Comparison of ENCODE assay signal across 8 cellular contexts in genomic region chr9:126516936-126517750, GRCh38.
A peak's percentile ranks its signal among the peaks of the same experiment; 100 is the strongest.
DNase-seq lines count a peak whose midpoint lies in the region; ATAC-seq lines count a peak whose summit lies in the region.

No MANE protein-coding gene starts in this region.

- no peaks in the 10 kb centered on the region for H3K36me3 Mint-ChIP-seq in activated T-helper 17 cell treated with anti-CD3 and anti-CD28 coated beads, Interleukin-2, amount 50 U/mL, for 72 hours (ENCODE audit: low read depth)

- H3K27me3 Mint-ChIP-seq in activated T-helper 17 cell treated with anti-CD3 and anti-CD28 coated beads, Interleukin-2, amount 50 U/mL, for 72 hours = peaks cover 25% of the 10 kb centered on the region

- no peaks in the 10 kb centered on the region for H3K36me3 ChIP-seq in rectal smooth muscle tissue (ENCODE audit: control insufficient read depth, insufficient read depth, low read length)

- peak overlapping the region; percentile 69 for H3K4me3 Mint-ChIP-seq in activated T-helper 17 cell treated with anti-CD3 and anti-CD28 coated beads, Interleukin-2, amount 50 U/mL, for 72 hours

- DNase-seq in Right ventricle myocardium inferior (ENCODE audit: missing footprints) (peak; percentile 92), cardiac septum (ENCODE audit: low spot score) (no peak), NCI-H526 (lab: John Stamatoyannopoulos, UW) (peak; percentile 16 to 84), Right ventricle myocardium superior (peak; percentile 89), putamen (ENCODE audit: low spot score) (no peak), middle frontal gyrus (ENCODE audit: extremely low spot score, low spot score) (no peak)

- ATAC-seq in Right ventricle myocardium inferior (peak; percentile 79), Right ventricle myocardium superior (ENCODE audit: poor library complexity) (peak; percentile 71)
- peak; percentile 84 for ATAC-seq in activated T-helper 17 cell treated with anti-CD3 and anti-CD28 coated beads, Interleukin-2, amount 50 U/mL, for 72 hours (replicated peaks)

- H3K27ac ChIP-seq in rectal smooth muscle tissue (ENCODE audit: low read depth, low read length) = no peak overlapping the region

- H3K9me3 Mint-ChIP-seq in activated T-helper 17 cell treated with anti-CD3 and anti-CD28 coated beads, Interleukin-2, amount 50 U/mL, for 72 hours = no peaks in the 10 kb centered on the region

- peak overlapping the region; percentile 89 for H3K27ac Mint-ChIP-seq in activated T-helper 17 cell treated with anti-CD3 and anti-CD28 coated beads, Interleukin-2, amount 50 U/mL, for 72 hours

- H3K4me1 ChIP-seq in rectal smooth muscle tissue (ENCODE audit: control insufficient read depth, insufficient read depth, low read length) = no peaks in the 10 kb centered on the region

- no peak overlapping the region for H3K9ac ChIP-seq in rectal smooth muscle tissue (ENCODE audit: low read length)

- peaks cover 14% of the 10 kb centered on the region for H3K4me1 Mint-ChIP-seq in activated T-helper 17 cell treated with anti-CD3 and anti-CD28 coated beads, Interleukin-2, amount 50 U/mL, for 72 hours

- H3K4me3 ChIP-seq in rectal smooth muscle tissue (ENCODE audit: low read length) = peak overlapping the region; percentile 52

- intact Hi-C loops in Right ventricle myocardium inferior (cut with DNase I) (no loop called here), cardiac septum (cut with DNase I) (loop anchor here (5.0 kb wide), 1 partner anchor 40 kb away; no protein-coding TSS in a partner anchor), Right ventricle myocardium superior (cut with DNase I) (no loop called here)

- peaks cover 43% of the 10 kb centered on the region for H3K27me3 ChIP-seq in rectal smooth muscle tissue (ENCODE audit: control insufficient read depth, insufficient read depth, low read length)

Comparison
In these comparisons a context has a peak if more than half of its experiments do, and no peak if none do; other contexts are left out.
1. DNase-seq: peak in Right ventricle myocardium inferior (single experiment), NCI-H526 (2 of 2) and Right ventricle myocardium superior (single experiment); none in cardiac septum (single experiment), putamen (single experiment) and middle frontal gyrus (single experiment).
2. Peak in every context shown above with its lines, with median percentiles within 50 percentile points of each other: ATAC-seq.